In the genomic region with DNA sequence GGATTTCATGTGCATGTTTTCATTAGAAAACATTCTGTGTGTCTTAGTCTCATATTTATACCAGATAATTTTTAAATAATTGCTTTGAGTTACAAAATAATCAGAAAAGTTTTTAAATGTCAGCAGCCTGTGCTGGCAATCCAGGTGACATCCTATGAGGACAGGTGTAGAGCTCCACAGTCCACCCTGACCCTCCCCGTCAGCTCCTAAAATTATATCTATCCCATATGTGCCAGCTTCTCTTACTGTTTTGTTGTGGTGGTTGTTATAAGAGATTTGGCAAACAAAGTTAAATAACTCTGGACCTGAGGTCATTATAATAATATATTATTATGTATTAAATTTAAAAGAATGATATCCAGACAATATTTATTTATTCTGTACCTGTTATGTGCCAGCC, we compare ENCODE assay signal across 28 cellular contexts.
"Had no signal": no experiment of that assay in that cellular context is flagged by ENCODE, and none has a peak within 500 bp of the region (broad histone marks: within the 10 kb centered on the region; RNA-seq: fewer than 3 reads in every experiment).

No MANE protein-coding gene starts in this region.

- H3K27ac Mint-ChIP-seq: activated CD4-positive, alpha-beta T cell treated with anti-CD3 and anti-CD28 coated beads, Interleukin-2, amount 10 ng/mL, durations not matched to agents 24 days and 14 days; activated CD8-positive, alpha-beta T cell treated with anti-CD3 and anti-CD28 coated beads for 36 hours; activated naive CD4-positive, alpha-beta T cell treated with anti-CD3 and anti-CD28 coated beads, Interleukin-2, amount 50 U/mL, for 24 hours; activated naive CD8-positive, alpha-beta T cell treated with anti-CD3 and anti-CD28 coated beads, Interleukin-2, amount 50 U/mL, for 24 hours; activated T-helper 2 cell treated with anti-CD3 and anti-CD28 coated beads, Interferon-gamma antibody, Interleukin-2, Interleukin-4, amounts not matched to agents 10 μg/mL and 5 μg/mL and 100 μg/mL, durations not matched to agents 14 hours and 24 hours and 36 hours; naive thymus-derived CD8-positive, alpha-beta T cell; stimulated activated naive B cell treated with anti-CD40 and anti-IgM and Interleukin-4, amounts not matched to agents 10 μg/mL and 1 μg/mL and 100 μg/mL, for 72 hours; T-helper 17 cell; type B pancreatic cell had no signal

- H3K4me1 ChIP-seq: breast epithelium, suprapubic skin, uterus had no signal

- H3K36me3 ChIP-seq: breast epithelium, stomach, suprapubic skin, uterus, WERI-Rb-1 had no signal

- H3K4me1 Mint-ChIP-seq: activated CD4-positive, alpha-beta T cell treated with anti-CD3 and anti-CD28 coated beads, Interleukin-2, amount 10 ng/mL, durations not matched to agents 24 days and 14 days; activated naive CD4-positive, alpha-beta T cell treated with anti-CD3 and anti-CD28 coated beads, Interleukin-2, amount 50 U/mL, for 24 hours; activated naive CD8-positive, alpha-beta T cell treated with anti-CD3 and anti-CD28 coated beads, Interleukin-2, amount 50 U/mL, for 24 hours; naive thymus-derived CD8-positive, alpha-beta T cell; stimulated activated naive B cell treated with anti-CD40 and anti-IgM and Interleukin-4, amounts not matched to agents 10 μg/mL and 1 μg/mL and 100 μg/mL, for 72 hours; T-helper 17 cell had no signal

- H3K4me3 Mint-ChIP-seq: activated CD4-positive, alpha-beta T cell treated with anti-CD3 and anti-CD28 coated beads, Interleukin-2, amount 10 ng/mL, durations not matched to agents 24 days and 14 days; activated CD8-positive, alpha-beta T cell treated with anti-CD3 and anti-CD28 coated beads for 36 hours; activated naive CD4-positive, alpha-beta T cell treated with anti-CD3 and anti-CD28 coated beads, Interleukin-2, amount 50 U/mL, for 24 hours; activated naive CD8-positive, alpha-beta T cell treated with anti-CD3 and anti-CD28 coated beads, Interleukin-2, amount 50 U/mL, for 24 hours; naive thymus-derived CD8-positive, alpha-beta T cell; neural crest cell; stimulated activated naive B cell treated with anti-CD40 and anti-IgM and Interleukin-4, amounts not matched to agents 10 μg/mL and 1 μg/mL and 100 μg/mL, for 72 hours; T-helper 17 cell; type B pancreatic cell had no signal

- ATAC-seq: activated CD4-positive, CD25-positive, alpha-beta regulatory T cell treated with anti-CD3 and anti-CD28 coated beads, Interleukin-2, amount 50 U/mL, for 24 hours; activated CD8-positive, alpha-beta T cell treated with anti-CD3 and anti-CD28 coated beads for 36 hours; activated naive CD8-positive, alpha-beta T cell treated with anti-CD3 and anti-CD28 coated beads, Interleukin-2, amount 50 U/mL, for 24 hours; naive thymus-derived CD8-positive, alpha-beta T cell; sciatic nerve; SK-N-SH treated with all-trans-retinoic acid at 6 μM for 48 hours; stimulated activated naive B cell treated with anti-CD40 and anti-IgM and Interleukin-4, amounts not matched to agents 10 μg/mL and 1 μg/mL and 100 μg/mL, for 72 hours; T-helper 17 cell had no signal

- H3K9me3 ChIP-seq: breast epithelium, stomach, suprapubic skin, uterus had no signal

- H3K27ac ChIP-seq: breast epithelium, epithelial cell of prostate, suprapubic skin, WERI-Rb-1 had no signal

- DNase-seq: activated CD4-positive, alpha-beta T cell treated with anti-CD3 and anti-CD28 coated beads, Interleukin-2, amount 10 ng/mL, durations not matched to agents 24 days and 14 days; activated CD8-positive, alpha-beta T cell treated with anti-CD3 and anti-CD28 coated beads for 36 hours; activated naive CD8-positive, alpha-beta T cell treated with anti-CD3 and anti-CD28 coated beads, Interleukin-2, amount 50 U/mL, for 24 hours; activated T-cell treated with anti-CD3 and anti-CD28 coated beads, Interleukin-2, amount 50 U/mL, for 48 hours; amygdala; effector CD8-positive, alpha-beta T cell; hypothalamus; midbrain; naive thymus-derived CD8-positive, alpha-beta T cell; stimulated activated CD4-positive, alpha-beta T cell treated with anti-CD3 and anti-CD28 coated beads, Interleukin-1b, Interleukin-23, amount 100 ng/mL, for 48 hours; stimulated activated CD4-positive, alpha-beta T cell treated with anti-CD3 and anti-CD28 coated beads, Interleukin-4, amount 100 ng/mL, for 4 hours; stimulated activated naive B cell treated with anti-CD40 and anti-IgM and Interleukin-4, amounts not matched to agents 10 μg/mL and 1 μg/mL and 100 μg/mL, for 72 hours; stomach; T-helper 17 cell; T1000; uterus; WERI-Rb-1 had no signal

- H3K9me3 Mint-ChIP-seq: activated CD4-positive, alpha-beta T cell treated with anti-CD3 and anti-CD28 coated beads, Interleukin-2, amount 10 ng/mL, durations not matched to agents 24 days and 14 days; activated CD8-positive, alpha-beta T cell treated with anti-CD3 and anti-CD28 coated beads for 36 hours; activated naive CD4-positive, alpha-beta T cell treated with anti-CD3 and anti-CD28 coated beads, Interleukin-2, amount 50 U/mL, for 24 hours; activated naive CD8-positive, alpha-beta T cell treated with anti-CD3 and anti-CD28 coated beads, Interleukin-2, amount 50 U/mL, for 24 hours; activated T-helper 2 cell treated with anti-CD3 and anti-CD28 coated beads, Interferon-gamma antibody, Interleukin-2, Interleukin-4, amounts not matched to agents 10 μg/mL and 5 μg/mL and 100 μg/mL, durations not matched to agents 14 hours and 24 hours and 36 hours; naive thymus-derived CD8-positive, alpha-beta T cell; type B pancreatic cell had no signal

- H3K27me3 ChIP-seq: breast epithelium, stomach, suprapubic skin, uterus had no signal

- H3K36me3 Mint-ChIP-seq: activated naive CD4-positive, alpha-beta T cell treated with anti-CD3 and anti-CD28 coated beads, Interleukin-2, amount 50 U/mL, for 24 hours; stimulated activated naive B cell treated with anti-CD40 and anti-IgM and Interleukin-4, amounts not matched to agents 10 μg/mL and 1 μg/mL and 100 μg/mL, for 72 hours; type B pancreatic cell had no signal

- H3K4me3 ChIP-seq: breast epithelium, smooth muscle cell, stomach, suprapubic skin, uterus had no signal

- H3K27me3 Mint-ChIP-seq: type B pancreatic cell had no signal
